In genomic region chr3:6444888-6445658, GRCh38 we compare ENCODE assay signal across 25 cellular contexts.
"Had no signal": no experiment of that assay in that cellular context is flagged by ENCODE, and none has a peak within 500 bp of the region (broad histone marks: within the 10 kb centered on the region; RNA-seq: fewer than 3 reads in every experiment).

No MANE protein-coding gene starts in this region.

- H3K27me3 ChIP-seq: ascending aorta, body of pancreas had no signal

- H3K4me3 ChIP-seq: ascending aorta, body of pancreas, coronary artery had no signal

- H3K4me1 ChIP-seq: ascending aorta had no signal

- H3K36me3 ChIP-seq: ascending aorta had no signal

- H3K9me3 ChIP-seq: ascending aorta, body of pancreas had no signal

- DNase-seq: activated CD4-positive, alpha-beta T cell treated with anti-CD3 and anti-CD28 coated beads for 48 hours; activated CD4-positive, alpha-beta T cell treated with anti-CD3 and anti-CD28 coated beads, Interleukin-2, amount 50 U/mL, for 4 hours; activated CD4-positive, CD25-positive, alpha-beta regulatory T cell treated with anti-CD3 and anti-CD28 coated beads, Interleukin-2, amount 50 U/mL, for 72 hours; activated CD8-positive, alpha-beta memory T cell treated with anti-CD3 and anti-CD28 coated beads, Interleukin-2, amount 50 U/mL, for 48 hours; activated CD8-positive, alpha-beta T cell treated with anti-CD3 and anti-CD28 coated beads, Interleukin-2, amount 10 ng/mL, durations not matched to agents 7 days and 5 days; activated naive CD4-positive, alpha-beta T cell; activated naive CD8-positive, alpha-beta T cell treated with anti-CD3 and anti-CD28 coated beads, Interleukin-2, amount 50 U/mL, for 24 hours; activated T-cell treated with anti-CD3 and anti-CD28 coated beads, Interleukin-2, amount 50 U/mL, for 1 hour; amniotic stem cell; body of pancreas; central memory CD4-positive, alpha-beta T cell; MM.1S; NCI-H1105 treated with DMSO at 0.1 percent for 48 hours; NCI-H1436 treated with DMSO at 0.1 percent for 48 hours; NCI-H187 treated with DMSO at 0.1 percent for 48 hours; NCI-H345; NCI-H510A; NCI-H526 treated with DMSO at 0.1 percent for 48 hours; NK-92 treated with Interleukin-12 subunit alpha and Interleukin-12 subunit beta, amount 100 ng/mL, for 24 hours; PC-3; SHP77 treated with DMSO at 0.1 percent for 48 hours; T-helper 17 cell; T-helper 9 cell had no signal
